In the genomic region with DNA sequence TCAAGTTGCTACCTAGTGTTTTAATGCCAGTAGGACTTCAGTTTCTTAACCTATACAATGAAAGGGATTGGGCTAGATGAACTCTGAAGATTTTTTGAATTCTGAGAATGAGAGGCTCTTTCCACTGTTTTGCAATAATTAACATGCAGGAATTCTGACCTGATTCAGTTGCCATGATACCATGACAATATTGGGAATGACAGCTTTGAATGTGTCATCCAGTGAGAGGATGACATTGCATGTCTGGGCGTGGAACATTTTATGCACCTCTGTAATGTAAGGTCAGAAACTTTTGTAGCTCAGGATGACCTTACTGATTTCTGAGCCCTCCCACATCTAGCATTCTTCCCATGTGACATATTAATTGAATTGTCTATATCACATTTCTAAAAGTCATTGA, we compare ENCODE assay signal across 29 cellular contexts. TPM values are rescaled to one million over a fixed set of nuclear protein-coding genes. Genes with fewer than 3 reads are reported as not detected.
DNase-seq lines count a peak whose midpoint lies in the region; ATAC-seq and TF ChIP-seq lines count a peak whose summit lies in the region.
"Had no signal": no experiment of that assay in that cellular context is flagged by ENCODE, and none has a peak within 500 bp of the region (broad histone marks: within the 10 kb centered on the region; RNA-seq: fewer than 3 reads in every experiment).

No MANE protein-coding gene starts in this region.

- ATAC-seq in RWPE2 (ENCODE audit: low read depth) (peak; percentile 85), esophagus mucosa (peak; percentile 97), HG02973 (IDR thresholded peaks at IDR 0.05; ENCODE audit: unreplicated experiment) (no peak)
- ATAC-seq: activated CD8-positive, alpha-beta T cell treated with anti-CD3 and anti-CD28 coated beads, Interleukin-2, amount 10 ng/mL, durations not matched to agents 7 days and 5 days; lower lobe of right lung had no signal

- peak; percentile 18 for DNase-seq in HS-5 (ENCODE audit: low read depth)
- no peak for DNase-seq in RWPE2 (ENCODE audit: low spot score)
- DNase-seq in retina, result peak; percentile 12
- DNase-seq in NCI-H1092 treated with DMSO at 0.1 percent for 48 hours (lab: John Stamatoyannopoulos, UW), result no peak
- no peak for DNase-seq in dorsolateral prefrontal cortex
- DNase-seq: ACHN; activated CD4-positive, CD25-positive, alpha-beta regulatory T cell treated with anti-CD3 and anti-CD28 coated beads, Interleukin-2, amount 50 U/mL, for 72 hours; activated CD8-positive, alpha-beta T cell treated with anti-CD3 and anti-CD28 coated beads, Interleukin-2, amount 10 ng/mL, durations not matched to agents 7 days and 5 days; activated effector memory CD4-positive, alpha-beta T cell treated with Interleukin-2 at 50 U/mL for 16 hours; activated T-cell treated with anti-CD3 and anti-CD28 coated beads for 4 hours; aorta; BE2C; CD8-positive, alpha-beta memory T cell; central memory CD4-positive, alpha-beta T cell; DMS79; HCEC 1CT; kidney; lower lobe of right lung; MV-4-11; NCI-H2171; NCI-H510A treated with DMSO at 0.1 percent for 48 hours; Peyer's patch; small intestine; stimulated activated CD4-positive, alpha-beta T cell treated with anti-CD3 and anti-CD28 coated beads, Interleukin-1b, Interleukin-23, amount 100 ng/mL, for 48 hours; stomach; thyroid gland had no signal

- H3K27ac ChIP-seq in RWPE2 (ENCODE audit: poor library complexity, severe bottlenecking) (no peak overlapping the region), dorsolateral prefrontal cortex (no peak overlapping the region)
- H3K27ac ChIP-seq: lower lobe of right lung, Peyer's patch, stomach, thyroid gland had no signal

- TF ChIP-seq CTCF in RWPE2 (IDR thresholded peaks at IDR 0.05; ENCODE audit: poor library complexity, severe bottlenecking), result no peak
- TF ChIP-seq CTCF in dorsolateral prefrontal cortex (IDR thresholded peaks at IDR 0.05 in 54 of 56, conservative IDR thresholded peaks at IDR 0.05 in 2 of 56; ENCODE audit: low read depth in 1 of 56, partially characterized antibody in 56 of 56), result no peak

- no peaks in the 10 kb centered on the region for H3K9me3 ChIP-seq in RWPE2 (ENCODE audit: severe bottlenecking)
- H3K9me3 ChIP-seq: BE2C, lower lobe of right lung, Peyer's patch, stomach, thyroid gland had no signal

- peaks cover 8% of the 10 kb centered on the region for H3K4me1 ChIP-seq in RWPE2 (ENCODE audit: insufficient read depth, poor library complexity, severe bottlenecking)
- H3K4me1 ChIP-seq: BE2C, lower lobe of right lung, Peyer's patch, stomach, thyroid gland had no signal

- intact Hi-C loops in dorsolateral prefrontal cortex (cut with DNase I), result no loop called here

- H3K27me3 ChIP-seq in RWPE2 (ENCODE audit: insufficient read depth, poor library complexity, severe bottlenecking) (no peaks in the 10 kb centered on the region), dorsolateral prefrontal cortex (peaks cover 0 to 9% (median 0%) of the 10 kb centered on the region in 45 donors)
- H3K27me3 ChIP-seq: BE2C, Peyer's patch, stomach, thyroid gland had no signal

- H3K4me3 ChIP-seq in RWPE2 (ENCODE audit: severe bottlenecking), result no peak overlapping the region
- no peak overlapping the region for H3K4me3 ChIP-seq in dorsolateral prefrontal cortex
- H3K4me3 ChIP-seq: lower lobe of right lung, Peyer's patch, stomach, thyroid gland had no signal

- no peaks in the 10 kb centered on the region for H3K36me3 ChIP-seq in RWPE2 (ENCODE audit: low read depth)
- H3K36me3 ChIP-seq: BE2C, lower lobe of right lung, Peyer's patch, stomach, thyroid gland had no signal

RNA-seq across cellular contexts. Expression of a gene that starts 30.6 kb away (rescaled TPM):
- total RNA-seq in esophagus mucosa (509 TPM), dorsolateral prefrontal cortex (under 1 TPM in 3 of 120 experiments, not detected in 117; 0.12 to 0.76 (median 0.17) TPM)
- total RNA-seq: activated CD8-positive, alpha-beta T cell treated with anti-CD3 and anti-CD28 coated beads, Interleukin-2, amount 10 ng/mL, durations not matched to agents 7 days and 5 days; CD8-positive, alpha-beta memory T cell; dermis microvascular lymphatic vessel endothelial cell had no signal

Comparison
In these comparisons a context has a peak if more than half of its experiments do, and no peak if none do; other contexts are left out.
1. DNase-seq: peak in HS-5 (single experiment) and retina (single experiment); none in RWPE2 (single experiment), NCI-H1092 treated with DMSO at 0.1 percent for 48 hours (single experiment) and dorsolateral prefrontal cortex (0 of 10).
2. RNA of a gene that starts 30.6 kb away (total RNA-seq): 509 TPM in esophagus mucosa (single experiment); 0.12 to 0.76 TPM in dorsolateral prefrontal cortex; every median in the first group is over 100 times any median in the second.